Comparison of ENCODE assay signal across 18 cellular contexts in genomic region chr2:191573216-191573615, GRCh38.
"Had no signal": no experiment of that assay in that cellular context is flagged by ENCODE, and none has a peak within 500 bp of the region (broad histone marks: within the 10 kb centered on the region; RNA-seq: fewer than 3 reads in every experiment).

No MANE protein-coding gene starts in this region.

- H3K4me2 ChIP-seq: SK-N-SH had no signal

- DNase-seq: activated B cell treated with CpG ODN at 0.5 μM for 24 hours; activated gamma-delta T cell treated with Interleukin-2 at 50 U/mL for 16 hours; activated T-cell treated with anti-CD3 and anti-CD28 coated beads, Interleukin-2, amount 50 U/mL, for 4 hours; cerebellar nuclear complex; cortex of kidney; effector CD4-positive, alpha-beta T cell; gastrocnemius medialis; head of caudate nucleus; right lobe of liver; SK-N-SH; small intestine; stimulated activated CD4-positive, alpha-beta T cell treated with anti-CD3 and anti-CD28 coated beads, Interleukin-4, amount 100 ng/mL, for 1 hour; thyroid gland had no signal

- ATAC-seq: esophagus mucosa, gastrocnemius medialis, right lobe of liver had no signal

- H3K9ac ChIP-seq: parathyroid adenoma, SK-N-SH had no signal

- H3K36me3 Mint-ChIP-seq: mesothelial cell of epicardium had no signal

- H3K27ac Mint-ChIP-seq: activated B cell treated with CpG ODN at 0.5 μM for 24 hours, nephron had no signal

- H3K4me3 ChIP-seq: gastrocnemius medialis, lung, right lobe of liver, thyroid gland had no signal

- H3K27ac ChIP-seq: gastrocnemius medialis, parathyroid adenoma, right lobe of liver, thyroid gland had no signal

- H3K27me3 ChIP-seq: gastrocnemius medialis, right lobe of liver, thyroid gland had no signal

- H3K4me1 ChIP-seq: gastrocnemius medialis, parathyroid adenoma, right lobe of liver, thyroid gland had no signal

- H3K36me3 ChIP-seq: gastrocnemius medialis, right lobe of liver, thyroid gland had no signal

- H2AFZ ChIP-seq: parathyroid adenoma had no signal

- H3K4me3 Mint-ChIP-seq: activated B cell treated with CpG ODN at 0.5 μM for 24 hours; activated T-cell treated with anti-CD3 and anti-CD28 coated beads, Interleukin-2, amount 50 U/mL, for 4 hours; mesothelial cell of epicardium; nephron had no signal

- H3K9me3 ChIP-seq: gastrocnemius medialis, right lobe of liver, SK-N-SH, thyroid gland had no signal

- H3K9me3 Mint-ChIP-seq: activated B cell treated with CpG ODN at 0.5 μM for 24 hours; activated T-cell treated with anti-CD3 and anti-CD28 coated beads, Interleukin-2, amount 50 U/mL, for 4 hours; mesothelial cell of epicardium; nephron had no signal
